In genomic region chr11:93513763-93514162, GRCh38 we compare ENCODE assay signal across 18 cellular contexts.
"Had no signal": no experiment of that assay in that cellular context is flagged by ENCODE, and none has a peak within 500 bp of the region (broad histone marks: within the 10 kb centered on the region; RNA-seq: fewer than 3 reads in every experiment).

No MANE protein-coding gene starts in this region.

- ATAC-seq: activated naive CD4-positive, alpha-beta T cell treated with anti-CD3 and anti-CD28 coated beads, Interleukin-2, amount 50 U/mL, for 72 hours; foreskin keratinocyte; left ventricle myocardium superior; naive thymus-derived CD8-positive, alpha-beta T cell; WTC11 had no signal

- H3K9me3 ChIP-seq: ascending aorta, upper lobe of left lung had no signal

- H3K36me3 ChIP-seq: ascending aorta, brain microvascular endothelial cell, upper lobe of left lung had no signal

- DNase-seq: activated T-cell treated with anti-CD3 and anti-CD28 coated beads, Interleukin-2, amount 50 U/mL, for 1 hour; brain microvascular endothelial cell; caudate nucleus; dermis blood vessel endothelial cell; effector memory CD4-positive, alpha-beta T cell; foreskin keratinocyte; hippocampal formation; left ventricle myocardium superior; mammary epithelial cell; naive thymus-derived CD8-positive, alpha-beta T cell; spleen; stimulated activated CD4-positive, alpha-beta T cell treated with anti-CD3 and anti-CD28 coated beads, Interleukin-4, amount 100 ng/mL, for 1 hour; stimulated activated naive CD4-positive, alpha-beta T cell treated with Interleukin-2 at 50 U/mL for 16 hours; T-helper 9 cell; upper lobe of left lung had no signal

- H3K27me3 ChIP-seq: ascending aorta, brain microvascular endothelial cell, spleen, upper lobe of left lung had no signal

- H3K4me3 ChIP-seq: ascending aorta, spleen, upper lobe of left lung had no signal

- H3K27ac ChIP-seq: ascending aorta, brain microvascular endothelial cell, foreskin keratinocyte, spleen, upper lobe of left lung had no signal

- H3K4me1 ChIP-seq: ascending aorta had no signal
